In genomic region chr4:17597517-17597916, GRCh38 we compare ENCODE assay signal across 9 cellular contexts. TPM values are rescaled to one million over a fixed set of nuclear protein-coding genes. Genes with fewer than 3 reads are reported as not detected.
DNase-seq lines count a peak whose midpoint lies in the region; ATAC-seq, FAIRE-seq and TF ChIP-seq lines count a peak whose summit lies in the region.
"Had no signal": no experiment of that assay in that cellular context is flagged by ENCODE, and none has a peak within 500 bp of the region (broad histone marks: within the 10 kb centered on the region; RNA-seq: fewer than 3 reads in every experiment).

No MANE protein-coding gene starts in this region.

- ATAC-seq in left lung (peak; percentile 22), heart left ventricle (no peak)

- intact Hi-C loops in left lung (cut with DNase I) (no loop called here), ascending aorta (cut with DNase I) (no loop called here), heart left ventricle (cut with DNase I) (loop anchor here in 1 of 10 donors (2.0 kb wide), 1 partner anchor 37 kb away; no protein-coding TSS in a partner anchor)

- in situ Hi-C loops in astrocyte of the cerebellum (cut with HindIII; ENCODE audit: low sequenced_read_pairs), result no loop called here

- peak; percentile 58 for DNase-seq in D341Med (ENCODE audit: low spot score)
- DNase-seq in HTR-8/SVneo (ENCODE audit: insufficient read length, low spot score), result peak; percentile 21
- DNase-seq in astrocyte of the cerebellum (ENCODE audit: low read depth), result no peak
- DNase-seq in left lung, result no peak
- DNase-seq in ascending aorta (ENCODE audit: low spot score in 2 of 2), result no peak
- DNase-seq in stimulated activated CD4-positive, alpha-beta T cell treated with anti-CD3 and anti-CD28 coated beads, Interleukin-12 subunit alpha, Interleukin-12 subunit beta, amount 100 ng/mL, for 4 hours, result no peak
- no peak for DNase-seq in heart left ventricle
- no peak for DNase-seq in NCI-H187 (lab: John Stamatoyannopoulos, UW)
- DNase-seq: NCI-H1436 treated with DMSO at 0.1 percent for 48 hours had no signal

- H3K27ac ChIP-seq in left lung (no peak overlapping the region), ascending aorta (no peak overlapping the region), heart left ventricle (no peak overlapping the region)

- WGBS in heart left ventricle, 4 donors, result 59 to 71% (median 67%) methylated on average over 7 of the region's 7 CpGs

- H3K9me3 ChIP-seq in left lung (no peaks in the 10 kb centered on the region), ascending aorta (no peaks in the 10 kb centered on the region), heart left ventricle (no peaks in the 10 kb centered on the region)

- no peak for FAIRE-seq in HTR-8/SVneo (lab: Jason Lieb, UNC)

- H3K4me1 ChIP-seq in left lung, result peaks cover 0 to 35% of the 10 kb centered on the region in 2 donors
- no peaks in the 10 kb centered on the region for H3K4me1 ChIP-seq in ascending aorta
- peaks cover 0 to 39% (median 0%) of the 10 kb centered on the region in 12 donors for H3K4me1 ChIP-seq in heart left ventricle

- TF ChIP-seq POLR2A in heart left ventricle (IDR thresholded peaks at IDR 0.05), result no peak

- H3K36me3 ChIP-seq in left lung (peaks cover 0 to 100% of the 10 kb centered on the region in 2 donors), ascending aorta (peaks cover 42 to 67% of the 10 kb centered on the region in 2 donors), heart left ventricle (peaks cover 0 to 100% (median 98%) of the 10 kb centered on the region in 9 donors)

- TF ChIP-seq CTCF in astrocyte of the cerebellum (IDR thresholded peaks at IDR 0.05; ENCODE audit: low read depth, low read length, missing control alignments) (peak; percentile 37), left lung (IDR thresholded peaks at IDR 0.05) (no peak), ascending aorta (IDR thresholded peaks at IDR 0.05) (no peak), heart left ventricle (IDR thresholded peaks at IDR 0.05) (peak in 3 of 12 donors; percentile 12 to 20 (median 18))

- no peak overlapping the region for H3K4me3 ChIP-seq in astrocyte of the cerebellum (ENCODE audit: low read depth, low read length)
- no peak overlapping the region for H3K4me3 ChIP-seq in left lung
- H3K4me3 ChIP-seq in ascending aorta, result no peak overlapping the region
- H3K4me3 ChIP-seq in heart left ventricle, result no peak overlapping the region

- no peaks in the 10 kb centered on the region for H3K27me3 ChIP-seq in left lung
- H3K27me3 ChIP-seq in ascending aorta, result no peaks in the 10 kb centered on the region
- H3K27me3 ChIP-seq in heart left ventricle, result no peaks in the 10 kb centered on the region

RNA-seq across cellular contexts. Expression of gene MED28, which starts 16.9 kb away (rescaled TPM):
- 10 to 100 TPM; 41.1 to 45.3 TPM for total RNA-seq in left lung
- total RNA-seq in ascending aorta, result 6.2 TPM
- total RNA-seq in heart left ventricle, result 10 to 100 TPM in 7 of 9 donors, 1 to 10 TPM in 2; 4.4 to 22.1 (median 15.0) TPM
- polyA plus RNA-seq in heart left ventricle, result 1 to 10 TPM; 4.8 to 8.8 TPM

RNA-seq across cellular contexts. Expression of gene LAP3, which starts 20.5 kb away (rescaled TPM):
- total RNA-seq in left lung (100 to 1,000 TPM in 1 of 2 donors, 10 to 100 TPM in 1; 84.0 to 128 TPM), ascending aorta (60.3 TPM), heart left ventricle (100 to 1,000 TPM in 1 of 9 donors, 10 to 100 TPM in 8; 52.7 to 281 (median 66.1) TPM)
- polyA plus RNA-seq in heart left ventricle, result 10 to 100 TPM; 14.4 to 70.4 TPM

Comparison
In these comparisons a context has a peak if more than half of its experiments do, and no peak if none do; other contexts are left out.
1. DNase-seq: peak in D341Med (single experiment) and HTR-8/SVneo (single experiment); none in astrocyte of the cerebellum (single experiment), left lung (0 of 2), ascending aorta (0 of 2), stimulated activated CD4-positive, alpha-beta T cell treated with anti-CD3 and anti-CD28 coated beads, Interleukin-12 subunit alpha, Interleukin-12 subunit beta, amount 100 ng/mL, for 4 hours (single experiment), heart left ventricle (0 of 5) and NCI-H187 (0 of 2).